ENCODE assay signal across 8 cellular contexts in genomic region chr4:13547563-13548041, GRCh38. TPM values are rescaled to one million over a fixed set of nuclear protein-coding genes. Genes with fewer than 3 reads are reported as not detected.
A peak's percentile ranks its signal among the peaks of the same experiment; 100 is the strongest.
DNase-seq lines count a peak whose midpoint lies in the region; ATAC-seq and TF ChIP-seq lines count a peak whose summit lies in the region.

No MANE protein-coding gene starts in this region.

- peak overlapping the region; percentile 52 for H3K4me3 ChIP-seq in psoas muscle

- no peaks in the 10 kb centered on the region for H3K36me3 ChIP-seq in psoas muscle (ENCODE audit: insufficient read depth in 1 of 2, low read depth in 1 of 2)

- peak; percentile 72 for DNase-seq in activated effector memory CD4-positive, alpha-beta T cell treated with anti-CD3 and anti-CD28 coated beads, Interleukin-2, amount 50 U/mL, for 16 hours
- no peak for DNase-seq in activated effector memory CD4-positive, alpha-beta T cell treated with Interleukin-2 at 50 U/mL for 16 hours
- DNase-seq in NCI-H69 (lab: John Stamatoyannopoulos, UW) (peak; percentile 85), endothelial cell (ENCODE audit: low spot score) (peak; percentile 73), psoas muscle (no peak), C1 segment of cervical spinal cord (lab: John Stamatoyannopoulos, UW) (no peak), T1000 (lab: John Stamatoyannopoulos, UW) (no peak), globus pallidus (ENCODE audit: low spot score) (no peak)

- H3K9me3 ChIP-seq in psoas muscle, result peaks cover 5% of the 10 kb centered on the region

- WGBS in psoas muscle, 3 donors, result 0 to 1% (median 1%) methylated on average over 38 to 50 of the region's 50 CpGs

- H3K27ac Mint-ChIP-seq in endothelial cell (ENCODE audit: unreplicated experiment), result no peak overlapping the region

- peaks cover 9% of the 10 kb centered on the region for H3K4me1 ChIP-seq in psoas muscle

- H3K9me3 Mint-ChIP-seq in endothelial cell (ENCODE audit: unreplicated experiment), result no peaks in the 10 kb centered on the region

- intact Hi-C loops in psoas muscle (cut with DNase I), result loop anchor here (2.0 to 5.0 kb wide), 3 partner anchors 695 to 815 kb away; no protein-coding TSS in a partner anchor

- TF ChIP-seq CTCF in endothelial cell (IDR thresholded peaks at IDR 0.05; ENCODE audit: unreplicated experiment), result no peak
- TF ChIP-seq CTCF in psoas muscle (IDR thresholded peaks at IDR 0.05), result no peak

- peak overlapping the region; percentile 90 for H3K4me3 Mint-ChIP-seq in endothelial cell (ENCODE audit: unreplicated experiment)

- peaks cover 14% of the 10 kb centered on the region for H3K27me3 Mint-ChIP-seq in endothelial cell (ENCODE audit: unreplicated experiment)

- peaks cover 23% of the 10 kb centered on the region for H3K4me1 Mint-ChIP-seq in endothelial cell (ENCODE audit: unreplicated experiment)

- no peaks in the 10 kb centered on the region for H3K36me3 Mint-ChIP-seq in endothelial cell (ENCODE audit: low read depth, unreplicated experiment)

- ATAC-seq in psoas muscle, result no peak

- H3K27me3 ChIP-seq in psoas muscle (ENCODE audit: insufficient read depth in 3 of 3, low read length in 2 of 3), result peaks cover 0 to 92% (median 41%) of the 10 kb centered on the region in 3 donors

- H3K27ac ChIP-seq in psoas muscle, result no peak overlapping the region

RNA-seq across cellular contexts. Expression of gene NKX3-2, which starts 3.3 kb away (rescaled TPM):
- 4.5 TPM for total RNA-seq in endothelial cell (ENCODE audit: unreplicated experiment)
- total RNA-seq in psoas muscle, result under 1 TPM in 1 of 4 donors, not detected in 3; 0.08 TPM
- polyA plus RNA-seq in psoas muscle, result under 1 TPM in 1 of 3 donors, not detected in 2; 0.01 TPM

Comparison
In these comparisons a context has a peak if more than half of its experiments do, and no peak if none do; other contexts are left out.
1. DNase-seq: peak in activated effector memory CD4-positive, alpha-beta T cell treated with anti-CD3 and anti-CD28 coated beads, Interleukin-2, amount 50 U/mL, for 16 hours (single experiment), NCI-H69 (single experiment) and endothelial cell (single experiment); none in activated effector memory CD4-positive, alpha-beta T cell treated with Interleukin-2 at 50 U/mL for 16 hours (single experiment), psoas muscle (0 of 2), C1 segment of cervical spinal cord (0 of 14), T1000 (single experiment) and globus pallidus (single experiment).